Comparison of ENCODE assay signal across 8 cellular contexts in the genomic region with DNA sequence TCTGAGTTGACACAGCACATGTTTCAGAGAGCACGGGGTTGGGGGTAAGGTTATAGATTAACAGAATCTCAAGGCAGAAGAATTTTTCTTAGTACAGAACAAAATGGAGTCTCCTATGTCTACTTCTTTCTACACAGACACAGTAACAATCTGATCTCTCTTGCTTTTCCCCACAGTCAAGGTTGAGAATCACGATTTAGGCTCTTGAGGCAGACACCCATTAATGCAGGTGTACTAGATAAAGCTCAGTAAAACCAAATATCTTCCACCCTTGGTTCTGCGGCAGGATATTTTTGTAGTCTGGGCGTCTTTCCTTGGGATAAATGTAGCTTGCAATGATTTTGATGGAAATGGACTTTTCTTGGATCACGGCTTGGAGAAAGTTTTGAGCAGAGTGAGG. TPM values are rescaled to one million over a fixed set of nuclear protein-coding genes. Genes with fewer than 3 reads are reported as not detected.
"Had no signal": no experiment of that assay in that cellular context is flagged by ENCODE, and none has a peak within 500 bp of the region (broad histone marks: within the 10 kb centered on the region; RNA-seq: fewer than 3 reads in every experiment).

No MANE protein-coding gene starts in this region.

RNA-seq across cellular contexts. Expression of a gene that starts 40.2 kb away (rescaled TPM):
- total RNA-seq: endothelial cell of umbilical vein, left ventricle myocardium superior, osteoblast, sciatic nerve, skeletal muscle tissue, temporal lobe had no signal

RNA-seq across cellular contexts. Expression of a gene that starts 40.4 kb away (rescaled TPM):
- total RNA-seq: dermis blood vessel endothelial cell, osteoblast, pulmonary artery endothelial cell had no signal
